In genomic region chr12:14955876-14956811, GRCh38 we compare ENCODE assay signal across 1 cellular context.
TF ChIP-seq lines count a peak whose summit lies in the region.

No MANE protein-coding gene starts in this region.

TF ChIP-seq in H1, 55 proteins besides CTCF, POLR2A, EP300 and RAD21:
- TF ChIP-seq JUND (IDR thresholded peaks at IDR 0.05; ENCODE audit: low read length), result no peak
- no peak for TF ChIP-seq PHF8 (conservative IDR thresholded peaks at IDR 0.05; ENCODE audit: low read depth, low read length)
- no peak for TF ChIP-seq RNF2 (IDR thresholded peaks at IDR 0.05; ENCODE audit: borderline replicate concordance, low read depth, low read length, missing control alignments, poor library complexity, severe bottlenecking)
- no peak for TF ChIP-seq FOSL1 (IDR thresholded peaks at IDR 0.05; ENCODE audit: insufficient read depth, low read depth, low read length)
- no peak for TF ChIP-seq SP1 (IDR thresholded peaks at IDR 0.05; ENCODE audit: low read depth, low read length)
- TF ChIP-seq ASH2L (IDR thresholded peaks at IDR 0.05; ENCODE audit: low read length), result no peak
- no peak for TF ChIP-seq MAFK (IDR thresholded peaks at IDR 0.05; ENCODE audit: low read depth, low read length)
- TF ChIP-seq KDM4A (IDR thresholded peaks at IDR 0.05; ENCODE audit: low read depth, low read length, severe bottlenecking), result no peak
- TF ChIP-seq TEAD4 (IDR thresholded peaks at IDR 0.05; ENCODE audit: low read depth, low read length), result no peak
- no peak for TF ChIP-seq GABPA (IDR thresholded peaks at IDR 0.05; ENCODE audit: borderline replicate concordance, insufficient read depth, low read length)
- no peak for TF ChIP-seq USF2 (IDR thresholded peaks at IDR 0.05; ENCODE audit: low read length)
